ENCODE assay signal across 1 cellular context in the genomic region with DNA sequence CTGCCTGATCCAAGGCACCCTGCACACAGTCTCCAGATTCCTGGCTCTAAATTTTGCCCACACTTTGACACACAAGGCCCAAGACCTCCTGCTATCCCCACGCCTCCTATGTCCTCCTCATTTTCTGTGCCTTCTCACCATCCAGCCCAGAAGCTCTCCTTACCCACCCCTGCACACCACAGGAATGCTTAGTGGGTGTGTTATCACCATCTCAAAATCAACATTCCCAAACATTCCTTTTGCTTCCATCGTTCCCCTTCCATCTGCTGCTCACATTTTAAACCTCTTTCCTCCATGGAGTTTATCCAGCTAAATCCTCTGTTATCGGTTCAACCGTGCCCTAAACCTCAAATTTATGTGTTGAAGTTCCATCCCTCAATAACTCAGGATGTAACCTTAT.
A peak's percentile ranks its signal among the peaks of the same experiment; 100 is the strongest.
TF ChIP-seq lines count a peak whose summit lies in the region.

No MANE protein-coding gene starts in this region.

TF ChIP-seq in HEK293, 187 proteins besides CTCF, POLR2A, EP300 and RAD21:
- TF ChIP-seq, protein P1, sequence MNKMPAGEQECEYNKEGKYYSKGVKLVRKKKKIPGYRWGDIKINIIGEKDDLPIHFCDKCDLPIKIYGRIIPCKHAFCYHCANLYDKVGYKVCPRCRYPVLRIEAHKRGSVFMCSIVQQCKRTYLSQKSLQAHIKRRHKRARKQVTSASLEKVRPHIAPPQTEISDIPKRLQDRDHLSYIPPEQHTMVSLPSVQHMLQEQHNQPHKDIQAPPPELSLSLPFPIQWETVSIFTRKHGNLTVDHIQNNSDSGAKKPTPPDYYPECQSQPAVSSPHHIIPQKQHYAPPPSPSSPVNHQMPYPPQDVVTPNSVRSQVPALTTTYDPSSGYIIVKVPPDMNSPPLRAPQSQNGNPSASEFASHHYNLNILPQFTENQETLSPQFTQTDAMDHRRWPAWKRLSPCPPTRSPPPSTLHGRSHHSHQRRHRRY (tag by site-specific recombination; IDR thresholded peaks at IDR 0.05): no peak
- TF ChIP-seq EGR2 (tag by site-specific recombination; IDR thresholded peaks at IDR 0.05; ENCODE audit: low read depth): peak; percentile 78
- TF ChIP-seq, protein P2, sequence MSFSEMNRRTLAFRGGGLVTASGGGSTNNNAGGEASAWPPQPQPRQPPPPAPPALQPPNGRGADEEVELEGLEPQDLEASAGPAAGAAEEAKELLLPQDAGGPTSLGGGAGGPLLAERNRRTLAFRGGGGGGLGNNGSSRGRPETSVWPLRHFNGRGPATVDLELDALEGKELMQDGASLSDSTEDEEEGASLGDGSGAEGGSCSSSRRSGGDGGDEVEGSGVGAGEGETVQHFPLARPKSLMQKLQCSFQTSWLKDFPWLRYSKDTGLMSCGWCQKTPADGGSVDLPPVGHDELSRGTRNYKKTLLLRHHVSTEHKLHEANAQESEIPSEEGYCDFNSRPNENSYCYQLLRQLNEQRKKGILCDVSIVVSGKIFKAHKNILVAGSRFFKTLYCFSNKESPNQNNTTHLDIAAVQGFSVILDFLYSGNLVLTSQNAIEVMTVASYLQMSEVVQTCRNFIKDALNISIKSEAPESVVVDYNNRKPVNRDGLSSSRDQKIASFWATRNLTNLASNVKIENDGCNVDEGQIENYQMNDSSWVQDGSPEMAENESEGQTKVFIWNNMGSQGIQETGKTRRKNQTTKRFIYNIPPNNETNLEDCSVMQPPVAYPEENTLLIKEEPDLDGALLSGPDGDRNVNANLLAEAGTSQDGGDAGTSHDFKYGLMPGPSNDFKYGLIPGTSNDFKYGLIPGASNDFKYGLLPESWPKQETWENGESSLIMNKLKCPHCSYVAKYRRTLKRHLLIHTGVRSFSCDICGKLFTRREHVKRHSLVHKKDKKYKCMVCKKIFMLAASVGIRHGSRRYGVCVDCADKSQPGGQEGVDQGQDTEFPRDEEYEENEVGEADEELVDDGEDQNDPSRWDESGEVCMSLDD (tag by site-specific recombination; IDR thresholded peaks at IDR 0.05): no peak
- TF ChIP-seq ZFHX2 (tag by site-specific recombination; conservative IDR thresholded peaks at IDR 0.05): peak; percentile 41
